In genomic region chr12:58645946-58646345, GRCh38 we compare ENCODE assay signal across 1 cellular context.
TF ChIP-seq lines count a peak whose summit lies in the region.

No MANE protein-coding gene starts in this region.

TF ChIP-seq in GM23338, 12 proteins besides CTCF, POLR2A, EP300 and RAD21 (continued from another document):
- TF ChIP-seq, protein P1, sequence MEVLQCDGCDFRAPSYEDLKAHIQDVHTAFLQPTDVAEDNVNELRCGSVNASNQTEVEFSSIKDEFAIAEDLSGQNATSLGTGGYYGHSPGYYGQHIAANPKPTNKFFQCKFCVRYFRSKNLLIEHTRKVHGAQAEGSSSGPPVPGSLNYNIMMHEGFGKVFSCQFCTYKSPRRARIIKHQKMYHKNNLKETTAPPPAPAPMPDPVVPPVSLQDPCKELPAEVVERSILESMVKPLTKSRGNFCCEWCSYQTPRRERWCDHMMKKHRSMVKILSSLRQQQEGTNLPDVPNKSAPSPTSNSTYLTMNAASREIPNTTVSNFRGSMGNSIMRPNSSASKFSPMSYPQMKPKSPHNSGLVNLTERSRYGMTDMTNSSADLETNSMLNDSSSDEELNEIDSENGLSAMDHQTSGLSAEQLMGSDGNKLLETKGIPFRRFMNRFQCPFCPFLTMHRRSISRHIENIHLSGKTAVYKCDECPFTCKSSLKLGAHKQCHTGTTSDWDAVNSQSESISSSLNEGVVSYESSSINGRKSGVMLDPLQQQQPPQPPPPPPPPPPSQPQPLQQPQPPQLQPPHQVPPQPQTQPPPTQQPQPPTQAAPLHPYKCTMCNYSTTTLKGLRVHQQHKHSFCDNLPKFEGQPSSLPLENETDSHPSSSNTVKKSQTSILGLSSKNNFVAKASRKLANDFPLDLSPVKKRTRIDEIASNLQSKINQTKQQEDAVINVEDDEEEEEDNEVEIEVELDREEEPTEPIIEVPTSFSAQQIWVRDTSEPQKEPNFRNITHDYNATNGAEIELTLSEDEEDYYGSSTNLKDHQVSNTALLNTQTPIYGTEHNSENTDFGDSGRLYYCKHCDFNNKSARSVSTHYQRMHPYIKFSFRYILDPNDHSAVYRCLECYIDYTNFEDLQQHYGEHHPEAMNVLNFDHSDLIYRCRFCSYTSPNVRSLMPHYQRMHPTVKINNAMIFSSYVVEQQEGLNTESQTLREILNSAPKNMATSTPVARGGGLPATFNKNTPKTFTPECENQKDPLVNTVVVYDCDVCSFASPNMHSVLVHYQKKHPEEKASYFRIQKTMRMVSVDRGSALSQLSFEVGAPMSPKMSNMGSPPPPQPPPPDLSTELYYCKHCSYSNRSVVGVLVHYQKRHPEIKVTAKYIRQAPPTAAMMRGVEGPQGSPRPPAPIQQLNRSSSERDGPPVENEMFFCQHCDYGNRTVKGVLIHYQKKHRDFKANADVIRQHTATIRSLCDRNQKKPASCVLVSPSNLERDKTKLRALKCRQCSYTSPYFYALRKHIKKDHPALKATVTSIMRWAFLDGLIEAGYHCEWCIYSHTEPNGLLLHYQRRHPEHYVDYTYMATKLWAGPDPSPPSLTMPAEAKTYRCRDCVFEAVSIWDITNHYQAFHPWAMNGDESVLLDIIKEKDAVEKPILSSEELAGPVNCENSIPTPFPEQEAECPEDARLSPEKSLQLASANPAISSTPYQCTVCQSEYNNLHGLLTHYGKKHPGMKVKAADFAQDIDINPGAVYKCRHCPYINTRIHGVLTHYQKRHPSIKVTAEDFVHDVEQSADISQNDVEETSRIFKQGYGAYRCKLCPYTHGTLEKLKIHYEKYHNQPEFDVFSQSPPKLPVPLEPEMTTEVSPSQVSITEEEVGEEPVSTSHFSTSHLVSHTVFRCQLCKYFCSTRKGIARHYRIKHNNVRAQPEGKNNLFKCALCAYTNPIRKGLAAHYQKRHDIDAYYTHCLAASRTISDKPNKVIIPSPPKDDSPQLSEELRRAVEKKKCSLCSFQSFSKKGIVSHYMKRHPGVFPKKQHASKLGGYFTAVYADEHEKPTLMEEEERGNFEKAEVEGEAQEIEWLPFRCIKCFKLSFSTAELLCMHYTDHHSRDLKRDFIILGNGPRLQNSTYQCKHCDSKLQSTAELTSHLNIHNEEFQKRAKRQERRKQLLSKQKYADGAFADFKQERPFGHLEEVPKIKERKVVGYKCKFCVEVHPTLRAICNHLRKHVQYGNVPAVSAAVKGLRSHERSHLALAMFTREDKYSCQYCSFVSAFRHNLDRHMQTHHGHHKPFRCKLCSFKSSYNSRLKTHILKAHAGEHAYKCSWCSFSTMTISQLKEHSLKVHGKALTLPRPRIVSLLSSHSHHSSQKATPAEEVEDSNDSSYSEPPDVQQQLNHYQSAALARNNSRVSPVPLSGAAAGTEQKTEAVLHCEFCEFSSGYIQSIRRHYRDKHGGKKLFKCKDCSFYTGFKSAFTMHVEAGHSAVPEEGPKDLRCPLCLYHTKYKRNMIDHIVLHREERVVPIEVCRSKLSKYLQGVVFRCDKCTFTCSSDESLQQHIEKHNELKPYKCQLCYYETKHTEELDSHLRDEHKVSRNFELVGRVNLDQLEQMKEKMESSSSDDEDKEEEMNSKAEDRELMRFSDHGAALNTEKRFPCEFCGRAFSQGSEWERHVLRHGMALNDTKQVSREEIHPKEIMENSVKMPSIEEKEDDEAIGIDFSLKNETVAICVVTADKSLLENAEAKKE (CRISPR knock-in tag; IDR thresholded peaks at IDR 0.05): no peak
- no peak for TF ChIP-seq STAT1 (IDR thresholded peaks at IDR 0.05; ENCODE audit: unreplicated experiment)
- TF ChIP-seq, protein P2, sequence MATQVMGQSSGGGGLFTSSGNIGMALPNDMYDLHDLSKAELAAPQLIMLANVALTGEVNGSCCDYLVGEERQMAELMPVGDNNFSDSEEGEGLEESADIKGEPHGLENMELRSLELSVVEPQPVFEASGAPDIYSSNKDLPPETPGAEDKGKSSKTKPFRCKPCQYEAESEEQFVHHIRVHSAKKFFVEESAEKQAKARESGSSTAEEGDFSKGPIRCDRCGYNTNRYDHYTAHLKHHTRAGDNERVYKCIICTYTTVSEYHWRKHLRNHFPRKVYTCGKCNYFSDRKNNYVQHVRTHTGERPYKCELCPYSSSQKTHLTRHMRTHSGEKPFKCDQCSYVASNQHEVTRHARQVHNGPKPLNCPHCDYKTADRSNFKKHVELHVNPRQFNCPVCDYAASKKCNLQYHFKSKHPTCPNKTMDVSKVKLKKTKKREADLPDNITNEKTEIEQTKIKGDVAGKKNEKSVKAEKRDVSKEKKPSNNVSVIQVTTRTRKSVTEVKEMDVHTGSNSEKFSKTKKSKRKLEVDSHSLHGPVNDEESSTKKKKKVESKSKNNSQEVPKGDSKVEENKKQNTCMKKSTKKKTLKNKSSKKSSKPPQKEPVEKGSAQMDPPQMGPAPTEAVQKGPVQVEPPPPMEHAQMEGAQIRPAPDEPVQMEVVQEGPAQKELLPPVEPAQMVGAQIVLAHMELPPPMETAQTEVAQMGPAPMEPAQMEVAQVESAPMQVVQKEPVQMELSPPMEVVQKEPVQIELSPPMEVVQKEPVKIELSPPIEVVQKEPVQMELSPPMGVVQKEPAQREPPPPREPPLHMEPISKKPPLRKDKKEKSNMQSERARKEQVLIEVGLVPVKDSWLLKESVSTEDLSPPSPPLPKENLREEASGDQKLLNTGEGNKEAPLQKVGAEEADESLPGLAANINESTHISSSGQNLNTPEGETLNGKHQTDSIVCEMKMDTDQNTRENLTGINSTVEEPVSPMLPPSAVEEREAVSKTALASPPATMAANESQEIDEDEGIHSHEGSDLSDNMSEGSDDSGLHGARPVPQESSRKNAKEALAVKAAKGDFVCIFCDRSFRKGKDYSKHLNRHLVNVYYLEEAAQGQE (IDR thresholded peaks at IDR 0.05; ENCODE audit: unreplicated experiment): no peak
- TF ChIP-seq CREB1 (CRISPR knock-in tag; IDR thresholded peaks at IDR 0.05; ENCODE audit: low read depth): no peak
- no peak for TF ChIP-seq ZNF114 (CRISPR knock-in tag; IDR thresholded peaks at IDR 0.05)
- no peak for TF ChIP-seq NANOG (IDR thresholded peaks at IDR 0.05; ENCODE audit: borderline replicate concordance)
- no peak for TF ChIP-seq EZH2phosphoT487 (IDR thresholded peaks at IDR 0.05; ENCODE audit: unreplicated experiment)
- TF ChIP-seq, protein P3, sequence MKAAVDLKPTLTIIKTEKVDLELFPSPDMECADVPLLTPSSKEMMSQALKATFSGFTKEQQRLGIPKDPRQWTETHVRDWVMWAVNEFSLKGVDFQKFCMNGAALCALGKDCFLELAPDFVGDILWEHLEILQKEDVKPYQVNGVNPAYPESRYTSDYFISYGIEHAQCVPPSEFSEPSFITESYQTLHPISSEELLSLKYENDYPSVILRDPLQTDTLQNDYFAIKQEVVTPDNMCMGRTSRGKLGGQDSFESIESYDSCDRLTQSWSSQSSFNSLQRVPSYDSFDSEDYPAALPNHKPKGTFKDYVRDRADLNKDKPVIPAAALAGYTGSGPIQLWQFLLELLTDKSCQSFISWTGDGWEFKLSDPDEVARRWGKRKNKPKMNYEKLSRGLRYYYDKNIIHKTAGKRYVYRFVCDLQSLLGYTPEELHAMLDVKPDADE (IDR thresholded peaks at IDR 0.05): no peak
